33 cellular contexts compared by ENCODE assay signal in genomic region chr7:107370816-107371215, GRCh38.
"Had no signal": no experiment of that assay in that cellular context is flagged by ENCODE, and none has a peak within 500 bp of the region (broad histone marks: within the 10 kb centered on the region; RNA-seq: fewer than 3 reads in every experiment).

No MANE protein-coding gene starts in this region.

- ATAC-seq: activated CD4-positive, CD25-positive, alpha-beta regulatory T cell treated with anti-CD3 and anti-CD28 coated beads, Interleukin-2, amount 50 U/mL, for 24 hours; activated CD8-positive, alpha-beta memory T cell treated with anti-CD3 and anti-CD28 coated beads, Interleukin-2, amount 10 ng/mL, durations not matched to agents 7 days and 5 days; activated CD8-positive, alpha-beta T cell treated with anti-CD3 and anti-CD28 coated beads, Interleukin-2, amount 10 ng/mL, durations not matched to agents 7 days and 5 days; activated T-cell treated with anti-CD3 and anti-CD28 coated beads, Interleukin-2, amount 50 U/mL, for 72 hours; activated T-helper 17 cell treated with anti-CD3 and anti-CD28 coated beads, Interleukin-2, amount 50 U/mL, for 72 hours; effector memory CD8-positive, alpha-beta T cell; heart left ventricle; T-helper 17 cell had no signal

- H3K27me3 Mint-ChIP-seq: activated B cell treated with CpG ODN at 0.5 μM for 24 hours; activated CD8-positive, alpha-beta memory T cell treated with anti-CD3 and anti-CD28 coated beads, Interleukin-2, amount 10 ng/mL, durations not matched to agents 7 days and 5 days; activated naive CD8-positive, alpha-beta T cell; activated T-helper 17 cell treated with anti-CD3 and anti-CD28 coated beads, Interleukin-2, amount 50 U/mL, for 72 hours; central memory CD8-positive, alpha-beta T cell; effector memory CD8-positive, alpha-beta T cell; T-helper 17 cell had no signal

- H3K4me3 ChIP-seq: coronary artery, esophagus squamous epithelium, heart left ventricle had no signal

- DNase-seq: activated B cell treated with CpG ODN at 0.5 μM for 24 hours; activated CD4-positive, alpha-beta T cell treated with anti-CD3 and anti-CD28 coated beads for 48 hours; activated CD4-positive, alpha-beta T cell treated with anti-CD3 and anti-CD28 coated beads, Interleukin-2, amount 50 U/mL, for 1 hour; activated CD4-positive, alpha-beta T cell treated with anti-CD3 and anti-CD28 coated beads, Interleukin-2, amount 50 U/mL, for 48 hours; activated CD8-positive, alpha-beta memory T cell treated with anti-CD3 and anti-CD28 coated beads, Interleukin-2, amount 10 ng/mL, durations not matched to agents 7 days and 5 days; activated CD8-positive, alpha-beta memory T cell treated with anti-CD3 and anti-CD28 coated beads, Interleukin-2, amount 50 U/mL, for 4 hours; activated CD8-positive, alpha-beta T cell treated with anti-CD3 and anti-CD28 coated beads, Interleukin-2, amount 10 ng/mL, durations not matched to agents 7 days and 5 days; activated effector memory CD4-positive, alpha-beta T cell treated with Interleukin-2 at 50 U/mL for 16 hours; activated gamma-delta T cell treated with Interleukin-2 at 50 U/mL for 16 hours; activated naive CD4-positive, alpha-beta T cell treated with anti-CD3 and anti-CD28 coated beads, Interleukin-2, amount 50 U/mL, for 16 hours; activated naive CD4-positive, alpha-beta T cell treated with Interleukin-2 at 50 U/mL for 16 hours; activated T-cell treated with anti-CD3 and anti-CD28 coated beads, Interleukin-2, amount 50 U/mL, for 1 hour; activated T-cell treated with anti-CD3 and anti-CD28 coated beads, Interleukin-2, amount 50 U/mL, for 72 hours; amniotic stem cell; anterior cingulate cortex; brain microvascular endothelial cell; dermis blood vessel endothelial cell; effector CD4-positive, alpha-beta T cell; effector memory CD8-positive, alpha-beta T cell; esophagus squamous epithelium; glutamatergic neuron; heart left ventricle; T-helper 1 cell; T-helper 17 cell; T1000; WERI-Rb-1 had no signal

- H3K36me3 ChIP-seq: brain microvascular endothelial cell, WERI-Rb-1 had no signal

- H3K4me3 Mint-ChIP-seq: activated B cell treated with CpG ODN at 0.5 μM for 24 hours; activated CD8-positive, alpha-beta memory T cell treated with anti-CD3 and anti-CD28 coated beads, Interleukin-2, amount 10 ng/mL, durations not matched to agents 7 days and 5 days; activated CD8-positive, alpha-beta T cell treated with anti-CD3 and anti-CD28 coated beads, Interleukin-2, amount 10 ng/mL, durations not matched to agents 7 days and 5 days; activated naive CD8-positive, alpha-beta T cell; activated T-cell treated with anti-CD3 and anti-CD28 coated beads, Interleukin-2, amount 50 U/mL, for 72 hours; activated T-helper 17 cell treated with anti-CD3 and anti-CD28 coated beads, Interleukin-2, amount 50 U/mL, for 72 hours; central memory CD8-positive, alpha-beta T cell; effector memory CD8-positive, alpha-beta T cell; T-helper 17 cell; T-helper 2 cell treated with Interferon-gamma antibody and Interleukin-4, amounts not matched to agents 5 μg/mL and 100 μg/mL, for 36 hours had no signal

- H3K9me3 ChIP-seq: esophagus squamous epithelium, heart left ventricle had no signal

- H3K9me3 Mint-ChIP-seq: activated B cell treated with CpG ODN at 0.5 μM for 24 hours; activated T-cell treated with anti-CD3 and anti-CD28 coated beads, Interleukin-2, amount 50 U/mL, for 72 hours; activated T-helper 17 cell treated with anti-CD3 and anti-CD28 coated beads, Interleukin-2, amount 50 U/mL, for 72 hours; central memory CD8-positive, alpha-beta T cell; effector memory CD8-positive, alpha-beta T cell; T-helper 2 cell treated with Interferon-gamma antibody and Interleukin-4, amounts not matched to agents 5 μg/mL and 100 μg/mL, for 36 hours had no signal

- H3K27ac Mint-ChIP-seq: activated B cell treated with CpG ODN at 0.5 μM for 24 hours; activated CD8-positive, alpha-beta memory T cell treated with anti-CD3 and anti-CD28 coated beads, Interleukin-2, amount 10 ng/mL, durations not matched to agents 7 days and 5 days; activated CD8-positive, alpha-beta T cell treated with anti-CD3 and anti-CD28 coated beads, Interleukin-2, amount 10 ng/mL, durations not matched to agents 7 days and 5 days; activated naive CD8-positive, alpha-beta T cell; activated T-cell treated with anti-CD3 and anti-CD28 coated beads, Interleukin-2, amount 50 U/mL, for 72 hours; activated T-helper 17 cell treated with anti-CD3 and anti-CD28 coated beads, Interleukin-2, amount 50 U/mL, for 72 hours; T-helper 17 cell; T-helper 2 cell treated with Interferon-gamma antibody and Interleukin-4, amounts not matched to agents 5 μg/mL and 100 μg/mL, for 36 hours had no signal

- H3K27ac ChIP-seq: brain microvascular endothelial cell, coronary artery, epithelial cell of prostate, esophagus squamous epithelium, heart left ventricle, WERI-Rb-1 had no signal

- H3K4me1 Mint-ChIP-seq: activated B cell treated with CpG ODN at 0.5 μM for 24 hours; activated CD8-positive, alpha-beta memory T cell treated with anti-CD3 and anti-CD28 coated beads, Interleukin-2, amount 10 ng/mL, durations not matched to agents 7 days and 5 days; activated T-helper 17 cell treated with anti-CD3 and anti-CD28 coated beads, Interleukin-2, amount 50 U/mL, for 72 hours; central memory CD8-positive, alpha-beta T cell had no signal
